Comparison of ENCODE assay signal across 23 cellular contexts in genomic region chr13:92303428-92303827, GRCh38.
DNase-seq lines count a peak whose midpoint lies in the region; ATAC-seq and TF ChIP-seq lines count a peak whose summit lies in the region.
"Had no signal": no experiment of that assay in that cellular context is flagged by ENCODE, and none has a peak within 500 bp of the region (broad histone marks: within the 10 kb centered on the region; RNA-seq: fewer than 3 reads in every experiment).

No MANE protein-coding gene starts in this region.

- intact Hi-C loops in mucosa of descending colon (cut with DNase I, micrococcal nuclease) = no loop called here
- intact Hi-C loops in psoas muscle (cut with DNase I) = no loop called here

- no peak overlapping the region for H3K27ac ChIP-seq in RWPE2 (ENCODE audit: poor library complexity, severe bottlenecking)
- H3K27ac ChIP-seq in psoas muscle = no peak overlapping the region
- H3K27ac ChIP-seq: epithelial cell of prostate, RWPE1, uterus had no signal

- H3K4me3 ChIP-seq in RWPE2 (ENCODE audit: severe bottlenecking) (no peak overlapping the region), fibroblast of mammary gland (ENCODE audit: control insufficient read depth, low read depth, low read length) (no peak overlapping the region), mucosa of descending colon (no peak overlapping the region), psoas muscle (no peak overlapping the region)
- H3K4me3 ChIP-seq: uterus had no signal

- peak; percentile 17 for DNase-seq in GM03348 (ENCODE audit: low spot score)
- DNase-seq in RWPE2 (ENCODE audit: low spot score) = no peak
- peak; percentile 86 for DNase-seq in fibroblast of mammary gland (ENCODE audit: low read depth)
- no peak for DNase-seq in mucosa of descending colon
- no peak for DNase-seq in psoas muscle
- no peak for DNase-seq in stimulated activated naive CD8-positive, alpha-beta T cell treated with anti-CD3 and anti-CD28 coated beads, Interleukin-15, Interleukin-2, amounts not matched to agents 100 U/mL and 50 U/mL, for 24 hours
- DNase-seq: activated CD4-positive, alpha-beta T cell treated with anti-CD3 and anti-CD28 coated beads, Interleukin-2, amount 50 U/mL, for 48 hours; activated CD8-positive, alpha-beta memory T cell treated with anti-CD3 and anti-CD28 coated beads, Interleukin-2, amount 50 U/mL, for 48 hours; aorta; left cardiac atrium; naive thymus-derived CD4-positive, alpha-beta T cell; NCI-H1105 treated with DMSO at 0.1 percent for 48 hours; NCI-H2029; NCI-H345; NCI-H748 treated with DMSO at 0.1 percent for 48 hours; nucleus accumbens; stimulated activated CD4-positive, alpha-beta T cell treated with anti-CD3 and anti-CD28 coated beads, Interleukin-4, amount 100 ng/mL, for 1 hour; uterus had no signal

- WGBS in psoas muscle, 3 donors = 51 to 54% (median 53%) methylated on average over 1 of the region's 1 CpG

- H3K27me3 ChIP-seq in RWPE2 (ENCODE audit: insufficient read depth, poor library complexity, severe bottlenecking) (no peaks in the 10 kb centered on the region), psoas muscle (ENCODE audit: insufficient read depth in 3 of 3, low read length in 2 of 3) (no peaks in the 10 kb centered on the region)
- H3K27me3 ChIP-seq: uterus had no signal

- 0 out of 3 replicates have a peak, but pooled peaks have one; percentile 21 for ATAC-seq in RWPE2 (ENCODE audit: low read depth)
- peak; percentile 14 for ATAC-seq in mucosa of descending colon
- no peak for ATAC-seq in psoas muscle
- no peak for ATAC-seq in stimulated activated naive CD8-positive, alpha-beta T cell treated with anti-CD3 and anti-CD28 coated beads, Interleukin-15, Interleukin-2, amounts not matched to agents 100 U/mL and 50 U/mL, for 24 hours
- no peak for ATAC-seq in activated CD4-positive, CD25-positive, alpha-beta regulatory T cell treated with anti-CD3 and anti-CD28 coated beads, Interleukin-2, amount 50 U/mL, for 24 hours
- ATAC-seq: activated naive CD4-positive, alpha-beta T cell treated with anti-CD3 and anti-CD28 coated beads, Interleukin-2, amount 50 U/mL, for 72 hours; naive thymus-derived CD4-positive, alpha-beta T cell; stimulated activated memory B cell treated with anti-CD40 and anti-IgM and Interleukin-4, amounts not matched to agents 10 μg/mL and 1 μg/mL and 100 μg/mL, for 72 hours had no signal

- H3K4me1 ChIP-seq in RWPE2 (ENCODE audit: insufficient read depth, poor library complexity, severe bottlenecking) = no peaks in the 10 kb centered on the region
- no peaks in the 10 kb centered on the region for H3K4me1 ChIP-seq in mucosa of descending colon (ENCODE audit: low read depth)
- H3K4me1 ChIP-seq in psoas muscle = no peaks in the 10 kb centered on the region
- H3K4me1 ChIP-seq: uterus had no signal

- TF ChIP-seq CTCF in RWPE2 (IDR thresholded peaks at IDR 0.05; ENCODE audit: poor library complexity, severe bottlenecking) = no peak
- TF ChIP-seq CTCF in fibroblast of mammary gland (conservative IDR thresholded peaks at IDR 0.05; ENCODE audit: control insufficient read depth, insufficient read depth, low read depth, low read length) = no peak
- no peak for TF ChIP-seq CTCF in mucosa of descending colon (IDR thresholded peaks at IDR 0.05)
- no peak for TF ChIP-seq CTCF in psoas muscle (IDR thresholded peaks at IDR 0.05)

- H3K9me3 ChIP-seq in RWPE2 (ENCODE audit: severe bottlenecking) = peaks cover 2% of the 10 kb centered on the region
- no peaks in the 10 kb centered on the region for H3K9me3 ChIP-seq in mucosa of descending colon
- H3K9me3 ChIP-seq in psoas muscle = no peaks in the 10 kb centered on the region
- H3K9me3 ChIP-seq: uterus had no signal

- H3K36me3 ChIP-seq in RWPE2 (ENCODE audit: low read depth) (no peaks in the 10 kb centered on the region), mucosa of descending colon (ENCODE audit: low read depth) (no peaks in the 10 kb centered on the region), psoas muscle (ENCODE audit: insufficient read depth in 1 of 2, low read depth in 1 of 2) (no peaks in the 10 kb centered on the region)
- H3K36me3 ChIP-seq: uterus had no signal

Comparison
In these comparisons a context has a peak if more than half of its experiments do, and no peak if none do; other contexts are left out.
1. DNase-seq: peak in GM03348 (single experiment) and fibroblast of mammary gland (single experiment); none in RWPE2 (single experiment), mucosa of descending colon (0 of 3), psoas muscle (0 of 2) and stimulated activated naive CD8-positive, alpha-beta T cell treated with anti-CD3 and anti-CD28 coated beads, Interleukin-15, Interleukin-2, amounts not matched to agents 100 U/mL and 50 U/mL, for 24 hours (single experiment).
2. ATAC-seq: peak in RWPE2 (single experiment) and mucosa of descending colon (single experiment); none in psoas muscle (0 of 4), stimulated activated naive CD8-positive, alpha-beta T cell treated with anti-CD3 and anti-CD28 coated beads, Interleukin-15, Interleukin-2, amounts not matched to agents 100 U/mL and 50 U/mL, for 24 hours (single experiment) and activated CD4-positive, CD25-positive, alpha-beta regulatory T cell treated with anti-CD3 and anti-CD28 coated beads, Interleukin-2, amount 50 U/mL, for 24 hours (0 of 2).